In the genomic region with DNA sequence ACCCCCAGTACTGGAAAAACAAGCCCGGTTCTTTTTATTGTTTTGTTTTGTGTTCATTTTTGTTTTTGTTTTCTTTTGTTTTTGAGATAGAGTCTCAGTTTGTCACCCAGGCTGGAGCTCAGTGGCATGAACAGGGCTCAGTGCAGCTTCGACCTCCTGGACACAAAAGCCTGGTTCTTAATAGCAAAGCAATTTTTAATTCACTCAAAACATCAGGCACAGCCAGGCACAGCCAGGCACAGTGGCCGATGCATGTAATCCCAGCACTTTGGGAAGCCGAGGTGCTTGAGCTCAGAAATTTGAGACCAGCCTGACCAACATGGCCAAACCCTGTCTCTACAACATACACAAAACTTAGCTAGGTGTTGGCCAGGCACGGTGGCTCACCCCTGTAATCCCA, we compare ENCODE assay signal across 22 cellular contexts. TPM values are rescaled to one million over a fixed set of nuclear protein-coding genes. Genes with fewer than 3 reads are reported as not detected.
DNase-seq lines count a peak whose midpoint lies in the region; ATAC-seq, FAIRE-seq and TF ChIP-seq lines count a peak whose summit lies in the region.
"Had no signal": no experiment of that assay in that cellular context is flagged by ENCODE, and none has a peak within 500 bp of the region (broad histone marks: within the 10 kb centered on the region; RNA-seq: fewer than 3 reads in every experiment).

No MANE protein-coding gene starts in this region.

- no peaks in the 10 kb centered on the region for H3K9me3 ChIP-seq in body of pancreas
- H3K9me3 ChIP-seq in psoas muscle, result no peaks in the 10 kb centered on the region
- H3K9me3 ChIP-seq in uterus, result no peaks in the 10 kb centered on the region
- H3K9me3 ChIP-seq: SK-N-SH had no signal

- TF ChIP-seq CTCF in body of pancreas (IDR thresholded peaks at IDR 0.05), result no peak
- no peak for TF ChIP-seq CTCF in psoas muscle (IDR thresholded peaks at IDR 0.05)
- TF ChIP-seq CTCF in uterus (IDR thresholded peaks at IDR 0.05), result no peak
- no peak for TF ChIP-seq CTCF in D721Med (IDR thresholded peaks at IDR 0.05; ENCODE audit: insufficient read depth, missing control alignments)

- no peak for ATAC-seq in body of pancreas
- ATAC-seq in psoas muscle, result no peak
- ATAC-seq: HCT116, PC-3 had no signal

- WGBS in body of pancreas, 2 donors, result 51 to 66% methylated on average over 5 of the region's 5 CpGs
- 29 to 50% (median 31%) methylated on average over 5 of the region's 5 CpGs for WGBS in psoas muscle, 3 donors

- H3K27me3 ChIP-seq in body of pancreas, result no peaks in the 10 kb centered on the region
- H3K27me3 ChIP-seq in psoas muscle (ENCODE audit: insufficient read depth in 3 of 3, low read length in 2 of 3), result no peaks in the 10 kb centered on the region
- H3K27me3 ChIP-seq in uterus, result no peaks in the 10 kb centered on the region

- no peak for DNase-seq in body of pancreas
- DNase-seq in globus pallidus (ENCODE audit: low spot score), result peak; percentile 57
- no peak for DNase-seq in psoas muscle
- DNase-seq in uterus, result no peak
- DNase-seq in NCI-H1694 treated with DMSO at 0.1 percent for 48 hours (lab: John Stamatoyannopoulos, UW), result no peak
- no peak for DNase-seq in NCI-H345 treated with DMSO at 0.1 percent for 48 hours (lab: John Stamatoyannopoulos, UW; ENCODE audit: unreplicated experiment)
- DNase-seq in D721Med (ENCODE audit: insufficient read length, low spot score), result no peak
- DNase-seq: DMS 273 treated with DMSO at 0.1 percent for 48 hours, GOT3, MM.1S, NCI-H1092, NCI-H1694, NCI-H2107, NCI-H226, NCI-H524 treated with DMSO at 0.1 percent for 48 hours, PC-3, RPMI8226, SHP77 treated with DMSO at 0.1 percent for 48 hours, SK-N-SH had no signal

- H3K27ac ChIP-seq in body of pancreas, result peak overlapping the region in 3 of 4 donors; percentile 17 to 79 (median 36)
- H3K27ac ChIP-seq in psoas muscle, result peak overlapping the region; percentile 8
- peak overlapping the region; percentile 53 to 92 for H3K27ac ChIP-seq in uterus

- H3K36me3 ChIP-seq in body of pancreas (replicated peaks in 1 of 2; ENCODE audit: insufficient read depth in 1 of 2, low read depth in 2 of 2), result peaks cover 0 to 12% of the 10 kb centered on the region in 2 donors
- peaks cover 0 to 12% of the 10 kb centered on the region in 2 donors for H3K36me3 ChIP-seq in psoas muscle (ENCODE audit: insufficient read depth in 1 of 2, low read depth in 1 of 2)
- H3K36me3 ChIP-seq in uterus, result no peaks in the 10 kb centered on the region

- H3K4me1 ChIP-seq in body of pancreas, result peaks cover 87% of the 10 kb centered on the region
- peaks cover 45% of the 10 kb centered on the region for H3K4me1 ChIP-seq in psoas muscle
- peaks cover 4 to 6% of the 10 kb centered on the region in 2 donors for H3K4me1 ChIP-seq in uterus

- no peak for TF ChIP-seq POLR2A in body of pancreas (IDR thresholded peaks at IDR 0.05)
- TF ChIP-seq POLR2A in uterus (IDR thresholded peaks at IDR 0.05), result no peak

- FAIRE-seq in D721Med (lab: Jason Lieb, UNC), result no peak
- FAIRE-seq: G401.6, GM19239 had no signal

- intact Hi-C loops in body of pancreas (cut with DNase I), result no loop called here
- intact Hi-C loops in psoas muscle (cut with DNase I), result no loop called here
- intact Hi-C loops in uterus (cut with DNase I; ENCODE audit: low total_unique reads), result no loop called here

- H3K4me3 ChIP-seq in body of pancreas, result no peak overlapping the region
- no peak overlapping the region for H3K4me3 ChIP-seq in psoas muscle
- no peak overlapping the region for H3K4me3 ChIP-seq in uterus

RNA-seq across cellular contexts. Expression of gene INSR, which starts 30.7 kb away (rescaled TPM):
- total RNA-seq in body of pancreas (100 to 1,000 TPM; 243 to 284 TPM), psoas muscle (10 to 100 TPM; 48.5 to 95.1 (median 66.3) TPM), uterus (10 to 100 TPM; 46.0 to 97.6 (median 68.3) TPM)
- 10 to 100 TPM in 2 of 3 donors, 1 to 10 TPM in 1; 3.7 to 13.7 (median 11.4) TPM for polyA plus RNA-seq in psoas muscle

Comparison
In these comparisons a context has a peak if more than half of its experiments do, and no peak if none do; other contexts are left out.
1. H3K27ac ChIP-seq: peak in every context shown above with its lines; median percentile 72 in uterus; 36 in body of pancreas; 8 in psoas muscle.